9 cellular contexts compared by ENCODE assay signal in the genomic region with DNA sequence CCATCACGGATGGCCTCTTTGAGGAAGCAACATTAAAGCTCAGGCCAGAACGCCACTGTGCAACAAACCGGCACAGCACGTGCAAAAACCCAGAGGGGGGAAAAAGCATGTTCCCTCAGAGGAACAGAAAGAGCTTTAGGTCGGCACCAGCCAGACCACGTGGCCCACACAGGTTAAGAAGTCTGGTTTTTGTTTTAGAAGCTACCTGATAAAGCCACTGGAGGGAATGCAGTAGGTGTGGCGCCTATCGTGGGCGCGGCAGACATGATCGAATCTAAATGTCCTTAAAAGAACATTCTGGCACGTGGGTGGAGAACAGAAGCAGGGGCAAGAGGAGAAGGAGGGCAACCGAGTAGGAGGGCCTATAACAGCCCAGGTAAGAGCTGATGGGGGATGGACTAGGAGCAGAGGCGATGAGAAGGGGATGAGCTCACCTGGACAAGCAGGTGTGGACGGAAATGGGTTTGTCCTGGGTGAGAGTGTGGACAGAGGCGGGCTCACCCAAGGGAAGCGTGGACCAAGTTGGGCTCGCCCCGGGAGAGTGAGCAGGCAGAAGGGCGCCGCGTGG. TPM values are rescaled to one million over a fixed set of nuclear protein-coding genes. Genes with fewer than 3 reads are reported as not detected.
DNase-seq lines count a peak whose midpoint lies in the region; ATAC-seq, FAIRE-seq and TF ChIP-seq lines count a peak whose summit lies in the region.
"Not testable (repeated sequence)": the region's sequence is repeated elsewhere in the genome, so short reads cannot be mapped to it uniquely, and the experiment has no call there.
"Had no signal": no experiment of that assay in that cellular context is flagged by ENCODE, and none has a peak within 500 bp of the region (broad histone marks: within the 10 kb centered on the region; RNA-seq: fewer than 3 reads in every experiment).

No MANE protein-coding gene starts in this region.

- H3K56ac ChIP-seq in H1 (replicated peaks; ENCODE audit: insufficient read length, low read depth, low read length): not testable (repeated sequence)

- H2BK20ac ChIP-seq in H1 (ENCODE audit: low read length): not testable (repeated sequence)

- not testable (repeated sequence) for TF ChIP-seq RAD21 in H1 (IDR thresholded peaks at IDR 0.05 in 1 of 2, conservative IDR thresholded peaks at IDR 0.05 in 1 of 2; ENCODE audit: low read depth in 2 of 2, low read length in 2 of 2)

- not testable (repeated sequence) for H3K4ac ChIP-seq in H1 (replicated peaks; ENCODE audit: insufficient read length, low read depth, low read length)

- H3K79me1 ChIP-seq in H1 (ENCODE audit: low read depth, low read length): not testable (repeated sequence)

- not testable (repeated sequence) for H2BK12ac ChIP-seq in H1 (ENCODE audit: low read depth, low read length)

- WGBS in H1 (ENCODE audit: extremely low coverage in 1 of 2, insufficient coverage in 1 of 2, insufficient read length in 1 of 2, insufficient replicate concordance in 2 of 2, low coverage in 1 of 2, low lambda C conversion rate in 2 of 2, missing lambda C conversion rate in 1 of 2), 2 experiments: 2% methylated on average over 11 of the region's 22 CpGs; no CpG with 5 or more reads in 1 of the 2 experiments

- peak overlapping the region; percentile 77 for H3K4me2 ChIP-seq in DND-41 (ENCODE audit: insufficient read depth, low read length)
- H3K4me2 ChIP-seq in H1 (ENCODE audit: insufficient read depth in 1 of 2, low read depth in 2 of 2, low read length in 2 of 2): peak overlapping the region; percentile 57 to 81
- peak overlapping the region; percentile 84 for H3K4me2 ChIP-seq in keratinocyte (ENCODE audit: control insufficient read depth, extremely low read depth, insufficient read depth, low read depth, low read length)
- H3K4me2 ChIP-seq in osteoblast (ENCODE audit: insufficient read depth, low read length): peak overlapping the region; percentile 86

- H4K5ac ChIP-seq in H1 (ENCODE audit: insufficient read length, low read depth, low read length): not testable (repeated sequence)

- not testable (repeated sequence) for H3K18ac ChIP-seq in H1 (ENCODE audit: extremely low read depth, low read length)

- peak overlapping the region; percentile 54 to 85; a peak in 3 of 4 replicates for H3K4me3 ChIP-seq in DND-41 (ENCODE audit: low read depth in 1 of 2, low read length in 2 of 2)
- H3K4me3 ChIP-seq in HFF-Myc (replicated peaks; ENCODE audit: low read depth, low read length): peak overlapping the region; percentile 61
- H3K4me3 ChIP-seq in H1 (ENCODE audit: extremely low read depth in 1 of 4, insufficient read depth in 2 of 4, low read depth in 3 of 4, low read length in 4 of 4): peak overlapping the region; percentile 67 to 89 (median 71)
- peak overlapping the region; percentile 67 to 72 (median 70) for H3K4me3 ChIP-seq in keratinocyte (ENCODE audit: control insufficient read depth in 2 of 3, extremely low read depth in 1 of 3, insufficient read depth in 2 of 3, low read depth in 1 of 3, low read length in 3 of 3)
- H3K4me3 ChIP-seq in osteoblast (ENCODE audit: insufficient read depth, low read length): peak overlapping the region; percentile 80

- not testable (repeated sequence) for TF ChIP-seq POLR2A in H1 (IDR thresholded peaks at IDR 0.05; ENCODE audit: control extremely low read depth in 1 of 2, low read depth in 2 of 2, low read length in 2 of 2)

- not testable (repeated sequence) for H2BK5ac ChIP-seq in H1 (ENCODE audit: low read depth, low read length)

- not testable (repeated sequence) for H2BK120ac ChIP-seq in H1 (replicated peaks; ENCODE audit: low read depth, low read length)

- not testable (repeated sequence) for H3K23ac ChIP-seq in H1 (ENCODE audit: insufficient read length)

- H3K4me3 Mint-ChIP-seq in activated T-helper 1 cell treated with anti-CD3 and anti-CD28 coated beads, Interleukin-12 subunit alpha, Interleukin-12 subunit beta, Interleukin-2, Interleukin-4 antibody, amounts not matched to agents 30 ng/mL and 10 ng/mL and 1 ng/mL, durations not matched to agents 14 hours and 24 hours and 36 hours: peak overlapping the region; percentile 99
- peak overlapping the region; percentile 99 for H3K4me3 Mint-ChIP-seq in type B pancreatic cell

- H3K36me3 ChIP-seq in DND-41 (ENCODE audit: insufficient read depth, low read length): peaks cover 61% of the 10 kb centered on the region
- peaks cover 23 to 51% (median 44%) of the 10 kb centered on the region in 4 experiments for H3K36me3 ChIP-seq in H1 (ENCODE audit: control insufficient read depth in 2 of 4, insufficient read depth in 4 of 4, low read length in 3 of 4)
- peaks cover 30 to 31% of the 10 kb centered on the region in 2 experiments for H3K36me3 ChIP-seq in keratinocyte (ENCODE audit: control insufficient read depth in 2 of 2, extremely low read depth in 1 of 2, insufficient read depth in 2 of 2, low read length in 2 of 2)
- H3K36me3 ChIP-seq in osteoblast (ENCODE audit: insufficient read depth, low read length): peaks cover 54% of the 10 kb centered on the region

- H3K14ac ChIP-seq in H1 (ENCODE audit: insufficient read length): not testable (repeated sequence)

- H4K91ac ChIP-seq in H1 (replicated peaks; ENCODE audit: insufficient read length, low read length): not testable (repeated sequence)

- H3K27ac Mint-ChIP-seq in activated T-helper 1 cell treated with anti-CD3 and anti-CD28 coated beads, Interleukin-12 subunit alpha, Interleukin-12 subunit beta, Interleukin-2, Interleukin-4 antibody, amounts not matched to agents 30 ng/mL and 10 ng/mL and 1 ng/mL, durations not matched to agents 14 hours and 24 hours and 36 hours: peak overlapping the region; percentile 94
- peak overlapping the region; percentile 97 for H3K27ac Mint-ChIP-seq in type B pancreatic cell

- peaks cover 19% of the 10 kb centered on the region; the same call in 1 of the 2 replicates for H4K20me1 ChIP-seq in DND-41 (ENCODE audit: insufficient read depth, low read length)
- not testable (repeated sequence) for H4K20me1 ChIP-seq in H1 (replicated peaks in 1 of 2; ENCODE audit: control insufficient read depth in 1 of 2, insufficient read depth in 2 of 2, low read length in 2 of 2); keratinocyte (ENCODE audit: control insufficient read depth, extremely low read depth, insufficient read depth, low read length); osteoblast (ENCODE audit: insufficient read depth, low read length)

- CTCF ChIA-PET in H1 (lab: Charles Lee; ENCODE audit: partially characterized antibody): interaction anchor here (1.1 kb wide), 1 partner anchor 19 kb away, joined by 3 read pairs; no protein-coding TSS in a partner anchor

- H3K27ac ChIP-seq in DND-41 (ENCODE audit: low read length) (peak overlapping the region; percentile 77), H1 (ENCODE audit: low read depth, low read length) (peak overlapping the region; percentile 85; the same call in 1 of the 2 replicates), keratinocyte (ENCODE audit: control insufficient read depth, insufficient read depth, low read length) (peak overlapping the region; percentile 63), osteoblast (ENCODE audit: low read depth, low read length) (peak overlapping the region; percentile 23)

- H3K4me1 Mint-ChIP-seq in activated T-helper 1 cell treated with anti-CD3 and anti-CD28 coated beads, Interleukin-12 subunit alpha, Interleukin-12 subunit beta, Interleukin-2, Interleukin-4 antibody, amounts not matched to agents 30 ng/mL and 10 ng/mL and 1 ng/mL, durations not matched to agents 14 hours and 24 hours and 36 hours (ENCODE audit: low read depth): peaks cover 13% of the 10 kb centered on the region
- H3K4me1 Mint-ChIP-seq in type B pancreatic cell (ENCODE audit: unreplicated experiment): peaks cover 10% of the 10 kb centered on the region

- ATAC-seq in DND-41 (ENCODE audit: insufficient read depth, low read depth): peak; percentile 2

- not testable (repeated sequence) for TF ChIP-seq CTCF in DND-41 (IDR thresholded peaks at IDR 0.05; ENCODE audit: borderline replicate concordance, extremely low read depth, low read length, poor library complexity, severe bottlenecking); HFF-Myc (IDR thresholded peaks at IDR 0.05; ENCODE audit: low read depth, low read length, missing control alignments); H1 (IDR thresholded peaks at IDR 0.05; ENCODE audit: control extremely low read depth in 1 of 3, insufficient read depth in 1 of 3, low read depth in 1 of 3, low read length in 3 of 3); keratinocyte (optimal IDR thresholded peaks at IDR 0.05 in 1 of 3, IDR thresholded peaks at IDR 0.05 in 1 of 3, conservative IDR thresholded peaks at IDR 0.05 in 1 of 3; ENCODE audit: extremely low read depth in 1 of 3, insufficient read depth in 2 of 3, low read length in 3 of 3); osteoblast (IDR thresholded peaks at IDR 0.05; ENCODE audit: extremely low read depth, low read depth, low read length); type B pancreatic cell (conservative IDR thresholded peaks at IDR 0.05)

- peaks cover 23% of the 10 kb centered on the region for H3K4me1 ChIP-seq in DND-41 (ENCODE audit: insufficient read depth, low read length)
- not testable (repeated sequence) for H3K4me1 ChIP-seq in H1 (replicated peaks in 1 of 4; ENCODE audit: control insufficient read depth in 3 of 4, insufficient read depth in 4 of 4, low read length in 3 of 4); keratinocyte (ENCODE audit: control insufficient read depth, extremely low read depth, insufficient read depth, low read length); osteoblast (ENCODE audit: insufficient read depth, low read length)

- POLR2A ChIA-PET in H1 (lab: Charles Lee; ENCODE audit: partially characterized antibody): interaction anchor here (0.8 to 28.3 kb wide), 6 partner anchors 11 to 69 kb away, joined by 3 to 399 read pairs (median 12); a partner anchor contains a TSS

- H3K9me1 ChIP-seq in keratinocyte (ENCODE audit: control insufficient read depth, extremely low read depth, insufficient read depth, low read length): not testable (repeated sequence)

- intact Hi-C loops in activated T-helper 1 cell treated with anti-CD3 and anti-CD28 coated beads, Interleukin-12 subunit alpha, Interleukin-12 subunit beta, Interleukin-2, Interleukin-4 antibody, amounts not matched to agents 30 ng/mL and 10 ng/mL and 1 ng/mL, durations not matched to agents 14 hours and 24 hours and 36 hours (cut with micrococcal nuclease): not testable (repeated sequence)

- H3K9ac ChIP-seq in DND-41 (ENCODE audit: low read depth, low read length) (peak overlapping the region; percentile 83), H1 (replicated peaks in 1 of 4; ENCODE audit: extremely low read depth in 1 of 4, low read depth in 3 of 4, low read length in 3 of 4) (peak overlapping the region in 3 of 4 experiments; percentile 79 to 87 (median 86); a peak in 6 of 7 replicates), keratinocyte (ENCODE audit: control insufficient read depth, extremely low read depth, insufficient read depth, low read length) (peak overlapping the region; percentile 82)

- not testable (repeated sequence) for TF ChIP-seq EP300 in H1 (IDR thresholded peaks at IDR 0.05; ENCODE audit: borderline replicate concordance in 1 of 2, low read depth in 2 of 2, low read length in 2 of 2)

- dilution Hi-C loops in keratinocyte (cut with MboI; ENCODE audit: extremely low pct_ligation_motif_present, low sequenced_read_pairs): not testable (repeated sequence)

- H3K9me3 ChIP-seq in DND-41 (ENCODE audit: insufficient read depth, low read length, severe bottlenecking); H1 (ENCODE audit: insufficient read depth in 2 of 2, low read depth in 1 of 2, low read length in 1 of 2); keratinocyte (ENCODE audit: control insufficient read depth, low read depth, low read length); osteoblast (ENCODE audit: low read depth, low read length): not testable (repeated sequence)

- H3K79me2 ChIP-seq in DND-41 (ENCODE audit: insufficient read depth, low read length) (peaks cover 36% of the 10 kb centered on the region), keratinocyte (ENCODE audit: control insufficient read depth, insufficient read depth, low read length) (peaks cover 12% of the 10 kb centered on the region), osteoblast (ENCODE audit: insufficient read depth, low read length) (peaks cover 12% of the 10 kb centered on the region)
- H3K79me2 ChIP-seq in H1 (ENCODE audit: control insufficient read depth in 1 of 2, insufficient read depth in 2 of 2, low read length in 2 of 2): not testable (repeated sequence)

- H3K27me3 ChIP-seq in DND-41 (ENCODE audit: insufficient read depth, low read length, poor library complexity); H1 (replicated peaks in 1 of 4; ENCODE audit: control insufficient read depth in 3 of 4, extremely low read depth in 1 of 4, insufficient read depth in 3 of 4, low read length in 3 of 4); keratinocyte (ENCODE audit: control insufficient read depth, extremely low read depth, insufficient read depth, low read length); osteoblast (ENCODE audit: insufficient read depth, low read length): not testable (repeated sequence)

- H4K8ac ChIP-seq in H1 (ENCODE audit: extremely low read depth, insufficient read depth, low read length): not testable (repeated sequence)

- not testable (repeated sequence) for H3K27me3 Mint-ChIP-seq in activated T-helper 1 cell treated with anti-CD3 and anti-CD28 coated beads, Interleukin-12 subunit alpha, Interleukin-12 subunit beta, Interleukin-2, Interleukin-4 antibody, amounts not matched to agents 30 ng/mL and 10 ng/mL and 1 ng/mL, durations not matched to agents 14 hours and 24 hours and 36 hours (ENCODE audit: insufficient read depth); type B pancreatic cell

- H3K23me2 ChIP-seq in H1 (ENCODE audit: low read depth, low read length): not testable (repeated sequence)

- not testable (repeated sequence) for DNase-seq in DND-41; HFF-Myc (ENCODE audit: extremely low read depth, low read depth); activated T-helper 1 cell treated with anti-CD3 and anti-CD28 coated beads, Interleukin-12 subunit alpha, Interleukin-12 subunit beta, Interleukin-2, Interleukin-4 antibody, amounts not matched to agents 30 ng/mL and 10 ng/mL and 1 ng/mL, durations not matched to agents 14 hours and 24 hours and 36 hours (ENCODE audit: low spot score); H1 (ENCODE audit: low read depth in 1 of 2, low spot score in 2 of 2); keratinocyte (ENCODE audit: low read depth, low spot score); osteoblast (ENCODE audit: insufficient read length, low spot score, missing footprints); type B pancreatic cell (ENCODE audit: extremely low spot score, unreplicated experiment)
- DNase-seq in NCI-H748 (lab: John Stamatoyannopoulos, UW; ENCODE audit: unreplicated experiment): peak; percentile 25

- not testable (repeated sequence) for H3K9me3 Mint-ChIP-seq in activated T-helper 1 cell treated with anti-CD3 and anti-CD28 coated beads, Interleukin-12 subunit alpha, Interleukin-12 subunit beta, Interleukin-2, Interleukin-4 antibody, amounts not matched to agents 30 ng/mL and 10 ng/mL and 1 ng/mL, durations not matched to agents 14 hours and 24 hours and 36 hours; type B pancreatic cell

- not testable (repeated sequence) for H2BK15ac ChIP-seq in H1 (ENCODE audit: low read length)

- not testable (repeated sequence) for H2AK5ac ChIP-seq in H1 (ENCODE audit: low read depth, low read length)

- peak; percentile 58 for FAIRE-seq in H1 (lab: Jason Lieb, UNC)
- FAIRE-seq in keratinocyte (lab: Jason Lieb, UNC): peak; percentile 92

- peaks cover 27% of the 10 kb centered on the region for H3K36me3 Mint-ChIP-seq in activated T-helper 1 cell treated with anti-CD3 and anti-CD28 coated beads, Interleukin-12 subunit alpha, Interleukin-12 subunit beta, Interleukin-2, Interleukin-4 antibody, amounts not matched to agents 30 ng/mL and 10 ng/mL and 1 ng/mL, durations not matched to agents 14 hours and 24 hours and 36 hours (ENCODE audit: low read depth)
- not testable (repeated sequence) for H3K36me3 Mint-ChIP-seq in type B pancreatic cell

- peak overlapping the region; percentile 86 for H2AFZ ChIP-seq in DND-41 (ENCODE audit: low read depth, low read length)
- H2AFZ ChIP-seq in H1 (ENCODE audit: low read length); keratinocyte (ENCODE audit: control insufficient read depth, low read length); osteoblast (ENCODE audit: low read length): not testable (repeated sequence)

RNA-seq across cellular contexts. Expression of a gene that starts 27.5 kb away (rescaled TPM):
- 1.4 and 2.1 TPM in 2 replicates for total RNA-seq in activated T-helper 1 cell treated with anti-CD3 and anti-CD28 coated beads, Interleukin-12 subunit alpha, Interleukin-12 subunit beta, Interleukin-2, Interleukin-4 antibody, amounts not matched to agents 30 ng/mL and 10 ng/mL and 1 ng/mL, durations not matched to agents 14 hours and 24 hours and 36 hours
- total RNA-seq in H1 (2021; fragmentation: NEBNext Ultra II Directional; extraction: Animal tissue kit (Norgen Biotek cat#: 25700)): 2.1 TPM in 1 of 2 replicates, not detected in the other
- 0.91 and 1.1 TPM in 2 replicates for polyA plus RNA-seq in H1 (2011; rRNA removed)
- 1.3 TPM for polyA plus RNA-seq in H1 (2011; cell fraction: cytosol; rRNA removed)
- 1.2 TPM for polyA plus RNA-seq in H1 (2011; cell fraction: nucleus; rRNA removed)
- 2.4 to 3.4 TPM (median 2.6 TPM) in 4 replicates for polyA plus RNA-seq in H1 (2012, experiment 1 of 2)
- polyA plus RNA-seq in H1 (2012, experiment 2 of 2): 1.8 TPM
- polyA plus RNA-seq in H1 (2013, experiment 1 of 2): 0.45 TPM
- polyA plus RNA-seq in H1 (2013, experiment 2 of 2): 0.44 TPM
- polyA minus RNA-seq in H1 (2011; rRNA and poly(A)+ RNA removed): 0.57 and 2.3 TPM in 2 replicates
- polyA minus RNA-seq in H1 (2011; cell fraction: cytosol; rRNA and poly(A)+ RNA removed): not detected
- 3.1 TPM for polyA minus RNA-seq in H1 (2011; cell fraction: nucleus; rRNA and poly(A)+ RNA removed)
- polyA plus RNA-seq in keratinocyte: 1.5 to 4.6 TPM (median 2.5 TPM) in 3 replicates
- 0.61 TPM for polyA plus RNA-seq in keratinocyte (2011; ENCODE audit: low read depth)
- 1.9 and 2.9 TPM in 2 replicates for polyA plus RNA-seq in keratinocyte (2011; cell fraction: cytosol; rRNA removed)
- polyA plus RNA-seq in keratinocyte (2011; cell fraction: nucleus; rRNA removed): 1.9 and 2.7 TPM in 2 replicates
- 0.72 and 1.2 TPM in 2 replicates for polyA plus RNA-seq in keratinocyte (2012; ENCODE audit: low replicate concordance)
- 1.8 to 2.6 TPM in 2 of 3 replicates, not detected in the other for polyA minus RNA-seq in keratinocyte
- polyA minus RNA-seq in keratinocyte (2011; cell fraction: cytosol; rRNA and poly(A)+ RNA removed): not detected
- 1.2 and 2.2 TPM in 2 replicates for polyA minus RNA-seq in keratinocyte (2011; cell fraction: nucleus; rRNA and poly(A)+ RNA removed)
- total RNA-seq in osteoblast: 2.9 TPM in 2 replicates
- 2.8 and 3.9 TPM in 2 replicates for total RNA-seq in type B pancreatic cell (ENCODE audit: low replicate concordance)

RNA-seq across cellular contexts. Expression of a gene that starts 33.4 kb away (rescaled TPM):
- total RNA-seq in activated T-helper 1 cell treated with anti-CD3 and anti-CD28 coated beads, Interleukin-12 subunit alpha, Interleukin-12 subunit beta, Interleukin-2, Interleukin-4 antibody, amounts not matched to agents 30 ng/mL and 10 ng/mL and 1 ng/mL, durations not matched to agents 14 hours and 24 hours and 36 hours: 77.9 and 87.2 TPM in 2 replicates
- 77.3 and 84.6 TPM in 2 replicates for total RNA-seq in H1 (2021; fragmentation: NEBNext Ultra II Directional; extraction: Animal tissue kit (Norgen Biotek cat#: 25700))
- polyA plus RNA-seq in H1 (2011; rRNA removed) (43.5 and 44.7 TPM in 2 replicates), keratinocyte (38.5 to 41.9 TPM (median 38.7 TPM) in 3 replicates)
- 52.1 TPM for polyA plus RNA-seq in H1 (2011; cell fraction: cytosol; rRNA removed)
- 77.2 TPM for polyA plus RNA-seq in H1 (2011; cell fraction: nucleus; rRNA removed)
- polyA plus RNA-seq in H1 (2012, experiment 1 of 2): 69.9 to 94.7 TPM (median 73.5 TPM) in 4 replicates
- polyA plus RNA-seq in H1 (2012, experiment 2 of 2): 78.6 TPM
- polyA plus RNA-seq in H1 (2013, experiment 1 of 2): 38.1 TPM
- 36.7 TPM for polyA plus RNA-seq in H1 (2013, experiment 2 of 2)
- polyA minus RNA-seq in H1 (2011; rRNA and poly(A)+ RNA removed): 67.2 and 70.1 TPM in 2 replicates
- 40.0 TPM for polyA minus RNA-seq in H1 (2011; cell fraction: cytosol; rRNA and poly(A)+ RNA removed)
- 36.9 TPM for polyA minus RNA-seq in H1 (2011; cell fraction: nucleus; rRNA and poly(A)+ RNA removed)
- polyA plus RNA-seq in keratinocyte (2011; ENCODE audit: low read depth): 25.1 TPM
- polyA plus RNA-seq in keratinocyte (2011; cell fraction: cytosol; rRNA removed): 35.2 and 37.0 TPM in 2 replicates
- polyA plus RNA-seq in keratinocyte (2011; cell fraction: nucleus; rRNA removed): 53.9 and 59.9 TPM in 2 replicates
- polyA plus RNA-seq in keratinocyte (2012; ENCODE audit: low replicate concordance): 38.2 and 44.5 TPM in 2 replicates
- 33.9 to 36.7 TPM (median 34.8 TPM) in 3 replicates for polyA minus RNA-seq in keratinocyte
- 19.0 TPM for polyA minus RNA-seq in keratinocyte (2011; cell fraction: cytosol; rRNA and poly(A)+ RNA removed)
- 22.8 and 31.6 TPM in 2 replicates for polyA minus RNA-seq in keratinocyte (2011; cell fraction: nucleus; rRNA and poly(A)+ RNA removed)
- total RNA-seq in osteoblast (21.2 and 22.4 TPM in 2 replicates), type B pancreatic cell (ENCODE audit: low replicate concordance) (75.6 and 86.9 TPM in 2 replicates)

RNA-seq across cellular contexts. Expression of a gene that starts 59.1 kb away (rescaled TPM):
- total RNA-seq in activated T-helper 1 cell treated with anti-CD3 and anti-CD28 coated beads, Interleukin-12 subunit alpha, Interleukin-12 subunit beta, Interleukin-2, Interleukin-4 antibody, amounts not matched to agents 30 ng/mL and 10 ng/mL and 1 ng/mL, durations not matched to agents 14 hours and 24 hours and 36 hours: 0.49 TPM in 1 of 2 replicates, not detected in the other
- total RNA-seq in H1 (2021; fragmentation: NEBNext Ultra II Directional; extraction: Animal tissue kit (Norgen Biotek cat#: 25700)): 0.52 and 0.84 TPM in 2 replicates
- 0.12 TPM in 1 of 2 replicates, not detected in the other for polyA plus RNA-seq in H1 (2011; rRNA removed)
- not detected for polyA plus RNA-seq in H1 (2011; cell fraction: cytosol; rRNA removed)
- polyA plus RNA-seq in H1 (2011; cell fraction: nucleus; rRNA removed): not detected
- polyA plus RNA-seq in H1 (2012, experiment 1 of 2): not detected in 4 replicates
- not detected for polyA plus RNA-seq in H1 (2012, experiment 2 of 2)
- not detected for polyA plus RNA-seq in H1 (2013, experiment 1 of 2)
- polyA plus RNA-seq in H1 (2013, experiment 2 of 2): 0.15 TPM
- polyA minus RNA-seq in H1 (2011; rRNA and poly(A)+ RNA removed): 0.49 and 0.50 TPM in 2 replicates
- 1.5 TPM for polyA minus RNA-seq in H1 (2011; cell fraction: cytosol; rRNA and poly(A)+ RNA removed)
- polyA minus RNA-seq in H1 (2011; cell fraction: nucleus; rRNA and poly(A)+ RNA removed): 1.8 TPM
- not detected in 3 replicates for polyA plus RNA-seq in keratinocyte
- 0.46 TPM for polyA plus RNA-seq in keratinocyte (2011; ENCODE audit: low read depth)
- 0.14 TPM in 1 of 2 replicates, not detected in the other for polyA plus RNA-seq in keratinocyte (2011; cell fraction: cytosol; rRNA removed)
- polyA plus RNA-seq in keratinocyte (2011; cell fraction: nucleus; rRNA removed): 0.22 and 0.28 TPM in 2 replicates
- polyA plus RNA-seq in keratinocyte (2012; ENCODE audit: low replicate concordance): not detected in 2 replicates
- polyA minus RNA-seq in keratinocyte: 0.33 to 2.7 TPM in 2 of 3 replicates, not detected in the other
- polyA minus RNA-seq in keratinocyte (2011; cell fraction: cytosol; rRNA and poly(A)+ RNA removed): not detected
- 0.63 TPM in 1 of 2 replicates, not detected in the other for polyA minus RNA-seq in keratinocyte (2011; cell fraction: nucleus; rRNA and poly(A)+ RNA removed)
- total RNA-seq in osteoblast: 0.72 and 1.2 TPM in 2 replicates
- total RNA-seq in type B pancreatic cell (ENCODE audit: low replicate concordance): 0.86 and 1.1 TPM in 2 replicates
- total RNA-seq: LHCN-M2 had no signal

Comparison
In these comparisons a context has a peak if more than half of its experiments do, and no peak if none do; other contexts are left out.
1. H3K27ac ChIP-seq: peak in every context shown above with its lines; median percentile 85 in H1; 77 in DND-41; 63 in keratinocyte; 23 in osteoblast.